In genomic region chrX:106035064-106035463, GRCh38 we compare ENCODE assay signal across 18 cellular contexts. TPM values are rescaled to one million over a fixed set of nuclear protein-coding genes. Genes with fewer than 3 reads are reported as not detected.
DNase-seq lines count a peak whose midpoint lies in the region; ATAC-seq, FAIRE-seq and TF ChIP-seq lines count a peak whose summit lies in the region.
"Had no signal": no experiment of that assay in that cellular context is flagged by ENCODE, and none has a peak within 500 bp of the region (broad histone marks: within the 10 kb centered on the region; RNA-seq: fewer than 3 reads in every experiment).

No MANE protein-coding gene starts in this region.

- POLR2A ChIA-PET in HepG2 (lab: Yijun Ruan, JAX), result no interaction called here

- in situ Hi-C loops in KBM-7 (cut with MboI; ENCODE audit: low pct_unique_long_range_greater_than_20kb, low sequenced_read_pairs), result no loop called here
- in situ Hi-C loops in HepG2 (cut with HindIII; ENCODE audit: extremely low pct_ligation_motif_present, low pct_unique_long_range_greater_than_20kb), result no loop called here

- no TSS peak for BruUV-seq in HepG2 (replicated peaks; lab: Mats Ljungman, UMichigan)

- H3K4me3 Mint-ChIP-seq in astrocyte (ENCODE audit: unreplicated experiment), result no peak overlapping the region
- H3K4me3 Mint-ChIP-seq: CD4-positive, alpha-beta T cell; T-cell had no signal

- no peaks in the 10 kb centered on the region for H3K36me3 Mint-ChIP-seq in astrocyte (ENCODE audit: low read depth, unreplicated experiment)
- H3K36me3 Mint-ChIP-seq: T-cell had no signal

- H3K4me3 ChIP-seq in GM12864 (ENCODE audit: low read depth, low read length) (no peak overlapping the region), astrocyte (ENCODE audit: insufficient read depth, low read depth, low read length) (no peak overlapping the region), HepG2 (replicated peaks in 1 of 3; ENCODE audit: insufficient read depth in 1 of 3, low read depth in 2 of 3, low read length in 3 of 3) (peak overlapping the region; percentile 65 to 75 (median 69); a peak in 5 of 6 replicates)
- H3K4me3 ChIP-seq: coronary artery, gastrocnemius medialis had no signal

- WGBS in HepG2 (ENCODE audit: low lambda C conversion rate), result 79% methylated on average over 2 of the region's 2 CpGs

- H3K79me2 ChIP-seq in astrocyte (ENCODE audit: insufficient read depth, low read length) (no peaks in the 10 kb centered on the region), HepG2 (ENCODE audit: insufficient read depth, low read length) (peaks cover 30% of the 10 kb centered on the region)
- H3K79me2 ChIP-seq: parathyroid adenoma had no signal

- TF ChIP-seq CTCF in GM12864 (IDR thresholded peaks at IDR 0.05; ENCODE audit: low read depth, low read length, missing control alignments) (peak; percentile 43), astrocyte (IDR thresholded peaks at IDR 0.05; ENCODE audit: insufficient read depth, low read depth, low read length) (peak; percentile 37), HepG2 (CRISPR knock-in tag; IDR thresholded peaks at IDR 0.05) (peak; percentile 72)

- no peak for TF ChIP-seq POLR2A in HepG2 (IDR thresholded peaks at IDR 0.05; ENCODE audit: insufficient read depth in 1 of 2, low read depth in 2 of 2, low read length in 2 of 2)

- FAIRE-seq in astrocyte (lab: Jason Lieb, UNC) (no peak), HepG2 (lab: Jason Lieb, UNC) (peak; percentile 23)

- no peaks in the 10 kb centered on the region for H3K27me3 ChIP-seq in astrocyte (ENCODE audit: insufficient read depth, low read length)
- no peaks in the 10 kb centered on the region for H3K27me3 ChIP-seq in HepG2 (ENCODE audit: control insufficient read depth in 1 of 2, insufficient read depth in 2 of 2, low read length in 2 of 2)

- no peaks in the 10 kb centered on the region for H3K9me3 Mint-ChIP-seq in astrocyte (ENCODE audit: unreplicated experiment)
- H3K9me3 Mint-ChIP-seq: CD4-positive, alpha-beta T cell; T-cell had no signal

- H2AFZ ChIP-seq in astrocyte (ENCODE audit: low read depth, low read length), result no peak overlapping the region
- no peak overlapping the region for H2AFZ ChIP-seq in HepG2 (ENCODE audit: low read length)
- H2AFZ ChIP-seq: parathyroid adenoma had no signal

- CTCF ChIA-PET in HepG2 (lab: Yijun Ruan, JAX; ENCODE audit: low intra/inter-chr PET ratio, low total read pairs), result interaction anchor here (1.8 kb wide), 1 partner anchor 60 kb away, joined by 5 read pairs; no protein-coding TSS in a partner anchor

- ATAC-seq in HepG2, result 0 out of 3 replicates have a peak, but pooled peaks have one; percentile 14
- ATAC-seq: gastrocnemius medialis, T-cell had no signal

- DNase-seq in GM12864 (ENCODE audit: low read depth) (no peak), KBM-7 (peak; percentile 8), astrocyte (ENCODE audit: low read depth) (no peak), HepG2 (ENCODE audit: low spot score) (peak; percentile 8), NCI-H446 (lab: John Stamatoyannopoulos, UW) (no peak), NCI-H187 (lab: John Stamatoyannopoulos, UW) (no peak), NCI-H748 treated with DMSO at 0.1 percent for 48 hours (lab: John Stamatoyannopoulos, UW) (no peak), NK-92 (lab: John Stamatoyannopoulos, UW; ENCODE audit: unreplicated experiment) (no peak)
- DNase-seq: activated CD4-positive, alpha-beta T cell treated with anti-CD3 and anti-CD28 coated beads, Interleukin-2, amount 50 U/mL, for 4 hours; activated naive CD4-positive, alpha-beta T cell; CD4-positive, alpha-beta T cell; gastrocnemius medialis; HCEC 1CT; stimulated activated naive CD4-positive, alpha-beta T cell treated with Interleukin-2 at 50 U/mL for 16 hours; T-cell had no signal

- H3K9me3 ChIP-seq in astrocyte (ENCODE audit: insufficient read depth, low read depth, low read length) (no peaks in the 10 kb centered on the region), HepG2 (ENCODE audit: low read length) (no peaks in the 10 kb centered on the region)
- H3K9me3 ChIP-seq: gastrocnemius medialis had no signal

- no peaks in the 10 kb centered on the region for H3K4me1 ChIP-seq in astrocyte (ENCODE audit: insufficient read depth, low read length)
- H3K4me1 ChIP-seq in HepG2 (ENCODE audit: insufficient read depth, low read length), result peaks cover 53% of the 10 kb centered on the region
- H3K4me1 ChIP-seq: gastrocnemius medialis, parathyroid adenoma had no signal

- H3K27ac ChIP-seq in astrocyte (ENCODE audit: low read depth, low read length), result no peak overlapping the region
- H3K27ac ChIP-seq in HepG2 (ENCODE audit: extremely low read length, insufficient read depth, low read length), result peak overlapping the region; percentile 26
- H3K27ac ChIP-seq: coronary artery, gastrocnemius medialis, parathyroid adenoma had no signal

- TF ChIP-seq RAD21 in HepG2 (CRISPR knock-in tag; IDR thresholded peaks at IDR 0.05), result peak; percentile 40; the same call in 1 of the 2 replicates

- H3K4me1 Mint-ChIP-seq in astrocyte (ENCODE audit: low read depth, unreplicated experiment), result no peaks in the 10 kb centered on the region
- H3K4me1 Mint-ChIP-seq: T-cell had no signal

- H3K9ac ChIP-seq in astrocyte (ENCODE audit: low read length) (no peak overlapping the region), HepG2 (ENCODE audit: insufficient read depth, low read depth, low read length) (0 out of 2 replicates have a peak overlapping the region, but pooled peaks have one; percentile 27)
- H3K9ac ChIP-seq: parathyroid adenoma had no signal

- intact Hi-C loops in HepG2 (cut with micrococcal nuclease; ENCODE audit: unreplicated experiment), result no loop called here

- H3K27me3 Mint-ChIP-seq in astrocyte (ENCODE audit: low read depth, unreplicated experiment), result peaks cover 2% of the 10 kb centered on the region
- H3K27me3 Mint-ChIP-seq: CD4-positive, alpha-beta T cell had no signal

- H3K27ac Mint-ChIP-seq in astrocyte (ENCODE audit: unreplicated experiment), result no peak overlapping the region
- H3K27ac Mint-ChIP-seq: CD4-positive, alpha-beta T cell; T-cell had no signal

- TF ChIP-seq EP300 in HepG2 (IDR thresholded peaks at IDR 0.05; ENCODE audit: low read depth in 2 of 2, low read length in 2 of 2), result no peak
- TF ChIP-seq EP300 in HepG2 (CRISPR knock-in tag; IDR thresholded peaks at IDR 0.05; ENCODE audit: borderline replicate concordance), result no peak

- H3K4me2 ChIP-seq in astrocyte (ENCODE audit: low read length) (no peak overlapping the region), HepG2 (ENCODE audit: low read depth, low read length) (peak overlapping the region; percentile 83)

- H3K36me3 ChIP-seq in astrocyte (ENCODE audit: insufficient read depth, low read length) (no peaks in the 10 kb centered on the region), HepG2 (replicated peaks in 1 of 2; ENCODE audit: control insufficient read depth in 1 of 2, insufficient read depth in 2 of 2, low read length in 2 of 2) (peaks cover 3 to 22% of the 10 kb centered on the region in 2 experiments; a peak in 3 of 5 replicates)
- H3K36me3 ChIP-seq: gastrocnemius medialis had no signal

- no peaks in the 10 kb centered on the region for H4K20me1 ChIP-seq in astrocyte (ENCODE audit: insufficient read depth, low read length)
- no peaks in the 10 kb centered on the region for H4K20me1 ChIP-seq in HepG2 (ENCODE audit: insufficient read depth, low read length)

TF ChIP-seq in HepG2, 621 proteins besides CTCF, POLR2A, EP300 and RAD21 (continues in another document):
- TF ChIP-seq MIER3 (CRISPR knock-in tag; IDR thresholded peaks at IDR 0.05; ENCODE audit: borderline replicate concordance), result no peak
- TF ChIP-seq MED1 (CRISPR knock-in tag; IDR thresholded peaks at IDR 0.05), result peak; percentile 35; the same call in 1 of the 2 replicates
- TF ChIP-seq HOXA7 (CRISPR knock-in tag; IDR thresholded peaks at IDR 0.05), result no peak
- TF ChIP-seq TMF1 (CRISPR knock-in tag; IDR thresholded peaks at IDR 0.05; ENCODE audit: low read depth), result no peak
- TF ChIP-seq SOX6 (IDR thresholded peaks at IDR 0.05), result no peak
- peak; percentile 28; the same call in 1 of the 2 replicates for TF ChIP-seq SOX6 (CRISPR knock-in tag; IDR thresholded peaks at IDR 0.05)
- TF ChIP-seq SOX5 (CRISPR knock-in tag; IDR thresholded peaks at IDR 0.05; ENCODE audit: borderline replicate concordance), result peak; percentile 17; the same call in 1 of the 2 replicates
- TF ChIP-seq PCBP1 (IDR thresholded peaks at IDR 0.05; ENCODE audit: borderline replicate concordance, low read depth, low read length), result no peak
- no peak for TF ChIP-seq MZF1 (CRISPR knock-in tag; IDR thresholded peaks at IDR 0.05; ENCODE audit: borderline replicate concordance)

RNA-seq across cellular contexts. Expression of gene SERPINA7, which starts 3.5 kb away (rescaled TPM):
- total RNA-seq in astrocyte (not detected in 2 replicates), HepG2 (2016; rRNA removed; fragmentation: Illumina TruSeq; extraction: Trizol) (163 and 315 TPM in 2 replicates)
- total RNA-seq in HepG2 (2016; cell fraction: cytosol; rRNA removed; fragmentation: Illumina TruSeq; extraction: Trizol; ENCODE audit: low read depth), result 32.6 and 34.0 TPM in 2 replicates
- total RNA-seq in HepG2 (2016; cell fraction: insoluble cytoplasmic fraction; rRNA removed; fragmentation: Illumina TruSeq; extraction: Trizol), result 165 and 313 TPM in 2 replicates
- 53.2 and 56.6 TPM in 2 replicates for total RNA-seq in HepG2 (2016; cell fraction: membrane; rRNA removed; fragmentation: Illumina TruSeq; extraction: Trizol)
- total RNA-seq in HepG2 (2016; cell fraction: nucleus; rRNA removed; fragmentation: Illumina TruSeq; extraction: Trizol), result 236 and 293 TPM in 2 replicates
- 421 and 456 TPM in 2 replicates for polyA plus RNA-seq in HepG2 (2011; rRNA removed)
- 227 and 362 TPM in 2 replicates for polyA plus RNA-seq in HepG2 (2011; cell fraction: cytosol; rRNA removed)
- polyA plus RNA-seq in HepG2 (2011; cell fraction: nucleus; rRNA removed), result 85.5 and 105 TPM in 2 replicates
- 205 and 227 TPM in 2 replicates for polyA plus RNA-seq in HepG2 (2012)
- 30.7 and 31.3 TPM in 2 replicates for polyA plus RNA-seq in HepG2 (2016; cell fraction: cytosol; fragmentation: Illumina TruSeq; extraction: Trizol; ENCODE audit: low read depth)
- 136 and 151 TPM in 2 replicates for polyA plus RNA-seq in HepG2 (2016; cell fraction: insoluble cytoplasmic fraction; fragmentation: Illumina TruSeq; extraction: Trizol; ENCODE audit: low read depth)
- polyA plus RNA-seq in HepG2 (2016; cell fraction: membrane; fragmentation: Illumina TruSeq; extraction: Trizol; ENCODE audit: low read depth), result 37.3 and 38.5 TPM in 2 replicates
- polyA plus RNA-seq in HepG2 (2016; cell fraction: nucleus; fragmentation: Illumina TruSeq; extraction: Trizol; ENCODE audit: insufficient read depth, low read depth), result 307 and 332 TPM in 2 replicates
- 0.09 and 190 TPM in 2 replicates for polyA minus RNA-seq in HepG2 (2011; rRNA and poly(A)+ RNA removed; ENCODE audit: low replicate concordance)
- 136 and 164 TPM in 2 replicates for polyA minus RNA-seq in HepG2 (2011; cell fraction: cytosol; rRNA and poly(A)+ RNA removed)
- 81.8 and 124 TPM in 2 replicates for polyA minus RNA-seq in HepG2 (2011; cell fraction: nucleus; rRNA and poly(A)+ RNA removed)
- total RNA-seq: CD4-positive, alpha-beta T cell; LHCN-M2 had no signal

Comparison
In these comparisons a context has a peak if more than half of its experiments do, and no peak if none do; other contexts are left out.
1. DNase-seq: peak in KBM-7 (single experiment) and HepG2 (single experiment); none in GM12864 (single experiment), astrocyte (single experiment), NCI-H446 (0 of 2), NCI-H187 (0 of 2), NCI-H748 treated with DMSO at 0.1 percent for 48 hours (single experiment) and NK-92 (single experiment).
2. H3K4me3 ChIP-seq: peak in HepG2 (3 of 3); none in GM12864 (single experiment) and astrocyte (single experiment).
3. RNA of gene SERPINA7, which starts 3.5 kb away (total RNA-seq): 32.6 to 315 TPM in HepG2; not detected in astrocyte; every median in the first group is over 10 times any median in the second.
4. Peak in every context shown above with its lines, with median percentiles within 50 percentile points of each other: CTCF ChIP-seq.